1 cellular context compared by ENCODE assay signal in the genomic region with DNA sequence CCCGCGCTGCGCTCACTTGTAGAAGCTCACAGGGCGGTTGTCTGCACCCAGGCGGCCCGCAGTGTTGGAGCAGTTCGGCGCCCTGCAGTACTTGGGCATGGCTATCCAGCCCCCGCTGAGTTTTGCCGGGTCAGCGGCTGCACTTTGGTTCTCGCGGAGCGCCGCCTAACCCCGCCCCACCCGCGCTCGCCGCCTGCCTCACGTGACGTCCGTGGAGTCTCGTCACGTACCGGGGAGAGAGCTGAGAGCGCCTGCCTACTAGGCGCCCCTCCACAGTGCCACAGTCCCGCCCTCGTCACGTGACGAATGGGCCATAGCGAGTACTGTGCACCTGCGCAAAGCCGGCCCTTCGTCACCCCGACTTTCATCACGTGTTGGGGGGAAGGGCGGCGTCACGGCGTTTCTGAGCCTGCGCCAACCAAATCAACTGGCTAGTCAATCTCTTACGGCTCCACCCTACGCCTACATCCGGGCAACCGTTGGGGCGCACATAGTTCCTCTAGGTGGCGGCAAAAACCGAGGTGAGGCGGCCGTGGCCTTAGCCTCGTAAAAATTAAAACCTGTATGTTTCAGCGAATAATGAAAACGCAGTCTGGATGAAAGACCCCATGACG.
TF ChIP-seq lines count a peak whose summit lies in the region.

A gene with protein sequence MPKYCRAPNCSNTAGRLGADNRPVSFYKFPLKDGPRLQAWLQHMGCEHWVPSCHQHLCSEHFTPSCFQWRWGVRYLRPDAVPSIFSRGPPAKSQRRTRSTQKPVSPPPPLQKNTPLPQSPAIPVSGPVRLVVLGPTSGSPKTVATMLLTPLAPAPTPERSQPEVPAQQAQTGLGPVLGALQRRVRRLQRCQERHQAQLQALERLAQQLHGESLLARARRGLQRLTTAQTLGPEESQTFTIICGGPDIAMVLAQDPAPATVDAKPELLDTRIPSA (minus strand): TSS at position 167 of the 614 bp plus-strand sequence. CDS start 68 bp downstream, at position 99.

TF ChIP-seq in K562, 482 proteins besides CTCF, POLR2A, EP300 and RAD21 (continued from another document and continues in another):
- TF ChIP-seq, protein P1, sequence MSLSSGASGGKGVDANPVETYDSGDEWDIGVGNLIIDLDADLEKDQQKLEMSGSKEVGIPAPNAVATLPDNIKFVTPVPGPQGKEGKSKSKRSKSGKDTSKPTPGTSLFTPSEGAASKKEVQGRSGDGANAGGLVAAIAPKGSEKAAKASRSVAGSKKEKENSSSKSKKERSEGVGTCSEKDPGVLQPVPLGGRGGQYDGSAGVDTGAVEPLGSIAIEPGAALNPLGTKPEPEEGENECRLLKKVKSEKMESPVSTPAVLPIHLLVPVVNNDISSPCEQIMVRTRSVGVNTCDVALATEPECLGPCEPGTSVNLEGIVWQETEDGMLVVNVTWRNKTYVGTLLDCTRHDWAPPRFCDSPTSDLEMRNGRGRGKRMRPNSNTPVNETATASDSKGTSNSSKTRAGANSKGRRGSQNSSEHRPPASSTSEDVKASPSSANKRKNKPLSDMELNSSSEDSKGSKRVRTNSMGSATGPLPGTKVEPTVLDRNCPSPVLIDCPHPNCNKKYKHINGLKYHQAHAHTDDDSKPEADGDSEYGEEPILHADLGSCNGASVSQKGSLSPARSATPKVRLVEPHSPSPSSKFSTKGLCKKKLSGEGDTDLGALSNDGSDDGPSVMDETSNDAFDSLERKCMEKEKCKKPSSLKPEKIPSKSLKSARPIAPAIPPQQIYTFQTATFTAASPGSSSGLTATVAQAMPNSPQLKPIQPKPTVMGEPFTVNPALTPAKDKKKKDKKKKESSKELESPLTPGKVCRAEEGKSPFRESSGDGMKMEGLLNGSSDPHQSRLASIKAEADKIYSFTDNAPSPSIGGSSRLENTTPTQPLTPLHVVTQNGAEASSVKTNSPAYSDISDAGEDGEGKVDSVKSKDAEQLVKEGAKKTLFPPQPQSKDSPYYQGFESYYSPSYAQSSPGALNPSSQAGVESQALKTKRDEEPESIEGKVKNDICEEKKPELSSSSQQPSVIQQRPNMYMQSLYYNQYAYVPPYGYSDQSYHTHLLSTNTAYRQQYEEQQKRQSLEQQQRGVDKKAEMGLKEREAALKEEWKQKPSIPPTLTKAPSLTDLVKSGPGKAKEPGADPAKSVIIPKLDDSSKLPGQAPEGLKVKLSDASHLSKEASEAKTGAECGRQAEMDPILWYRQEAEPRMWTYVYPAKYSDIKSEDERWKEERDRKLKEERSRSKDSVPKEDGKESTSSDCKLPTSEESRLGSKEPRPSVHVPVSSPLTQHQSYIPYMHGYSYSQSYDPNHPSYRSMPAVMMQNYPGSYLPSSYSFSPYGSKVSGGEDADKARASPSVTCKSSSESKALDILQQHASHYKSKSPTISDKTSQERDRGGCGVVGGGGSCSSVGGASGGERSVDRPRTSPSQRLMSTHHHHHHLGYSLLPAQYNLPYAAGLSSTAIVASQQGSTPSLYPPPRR (CRISPR knock-in tag; IDR thresholded peaks at IDR 0.05; ENCODE audit: borderline replicate concordance): no peak
- TF ChIP-seq ZBTB12 (CRISPR knock-in tag; IDR thresholded peaks at IDR 0.05) (no peak), ZNF695 (CRISPR knock-in tag; IDR thresholded peaks at IDR 0.05) (no peak), SIX5 (IDR thresholded peaks at IDR 0.05; ENCODE audit: borderline replicate concordance in 1 of 2, insufficient read depth in 1 of 2, low read depth in 1 of 2, low read length in 2 of 2) (no peak), ZNF12 (CRISPR knock-in tag; IDR thresholded peaks at IDR 0.05) (no peak), ZNF140 (CRISPR knock-in tag; IDR thresholded peaks at IDR 0.05) (no peak), MTA3 (IDR thresholded peaks at IDR 0.05; ENCODE audit: borderline replicate concordance) (peak; percentile 94), SNAPC5 (CRISPR knock-in tag; IDR thresholded peaks at IDR 0.05) (no peak), ZNF121 (CRISPR knock-in tag; conservative IDR thresholded peaks at IDR 0.05) (no peak), CEBPZ (IDR thresholded peaks at IDR 0.05; ENCODE audit: borderline replicate concordance, low read depth, low read length) (no peak), TCF7L2 (IDR thresholded peaks at IDR 0.05; ENCODE audit: low read depth, low read length) (no peak), KAT7 (CRISPR knock-in tag; IDR thresholded peaks at IDR 0.05; ENCODE audit: borderline replicate concordance) (no peak; the same call in 1 of the 2 replicates), ZNF395 (CRISPR knock-in tag; IDR thresholded peaks at IDR 0.05) (no peak), ZMIZ1 (IDR thresholded peaks at IDR 0.05; ENCODE audit: low read depth in 2 of 2, low read length in 2 of 2) (no peak), CC2D1A (IDR thresholded peaks at IDR 0.05) (no peak), POLR2B (IDR thresholded peaks at IDR 0.05; ENCODE audit: low read depth, partially characterized antibody) (peak; percentile 35), HNRNPK (IDR thresholded peaks at IDR 0.05; ENCODE audit: low read depth, low read length, poor library complexity, severe bottlenecking) (no peak), GTF2E2 (tag; IDR thresholded peaks at IDR 0.05) (no peak), ASH1L (IDR thresholded peaks at IDR 0.05; ENCODE audit: borderline replicate concordance, low read depth, partially characterized antibody) (no peak), KDM2B (CRISPR knock-in tag; IDR thresholded peaks at IDR 0.05) (0 out of 2 replicates have a peak, but pooled peaks have one; percentile 33), GABPB1 (CRISPR knock-in tag; IDR thresholded peaks at IDR 0.05) (peak; percentile 75)
- TF ChIP-seq, protein P2, sequence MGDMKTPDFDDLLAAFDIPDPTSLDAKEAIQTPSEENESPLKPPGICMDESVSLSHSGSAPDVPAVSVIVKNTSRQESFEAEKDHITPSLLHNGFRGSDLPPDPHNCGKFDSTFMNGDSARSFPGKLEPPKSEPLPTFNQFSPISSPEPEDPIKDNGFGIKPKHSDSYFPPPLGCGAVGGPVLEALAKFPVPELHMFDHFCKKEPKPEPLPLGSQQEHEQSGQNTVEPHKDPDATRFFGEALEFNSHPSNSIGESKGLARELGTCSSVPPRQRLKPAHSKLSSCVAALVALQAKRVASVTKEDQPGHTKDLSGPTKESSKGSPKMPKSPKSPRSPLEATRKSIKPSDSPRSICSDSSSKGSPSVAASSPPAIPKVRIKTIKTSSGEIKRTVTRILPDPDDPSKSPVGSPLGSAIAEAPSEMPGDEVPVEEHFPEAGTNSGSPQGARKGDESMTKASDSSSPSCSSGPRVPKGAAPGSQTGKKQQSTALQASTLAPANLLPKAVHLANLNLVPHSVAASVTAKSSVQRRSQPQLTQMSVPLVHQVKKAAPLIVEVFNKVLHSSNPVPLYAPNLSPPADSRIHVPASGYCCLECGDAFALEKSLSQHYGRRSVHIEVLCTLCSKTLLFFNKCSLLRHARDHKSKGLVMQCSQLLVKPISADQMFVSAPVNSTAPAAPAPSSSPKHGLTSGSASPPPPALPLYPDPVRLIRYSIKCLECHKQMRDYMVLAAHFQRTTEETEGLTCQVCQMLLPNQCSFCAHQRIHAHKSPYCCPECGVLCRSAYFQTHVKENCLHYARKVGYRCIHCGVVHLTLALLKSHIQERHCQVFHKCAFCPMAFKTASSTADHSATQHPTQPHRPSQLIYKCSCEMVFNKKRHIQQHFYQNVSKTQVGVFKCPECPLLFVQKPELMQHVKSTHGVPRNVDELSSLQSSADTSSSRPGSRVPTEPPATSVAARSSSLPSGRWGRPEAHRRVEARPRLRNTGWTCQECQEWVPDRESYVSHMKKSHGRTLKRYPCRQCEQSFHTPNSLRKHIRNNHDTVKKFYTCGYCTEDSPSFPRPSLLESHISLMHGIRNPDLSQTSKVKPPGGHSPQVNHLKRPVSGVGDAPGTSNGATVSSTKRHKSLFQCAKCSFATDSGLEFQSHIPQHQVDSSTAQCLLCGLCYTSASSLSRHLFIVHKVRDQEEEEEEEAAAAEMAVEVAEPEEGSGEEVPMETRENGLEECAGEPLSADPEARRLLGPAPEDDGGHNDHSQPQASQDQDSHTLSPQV (IDR thresholded peaks at IDR 0.05): no peak
- TF ChIP-seq, protein P3, sequence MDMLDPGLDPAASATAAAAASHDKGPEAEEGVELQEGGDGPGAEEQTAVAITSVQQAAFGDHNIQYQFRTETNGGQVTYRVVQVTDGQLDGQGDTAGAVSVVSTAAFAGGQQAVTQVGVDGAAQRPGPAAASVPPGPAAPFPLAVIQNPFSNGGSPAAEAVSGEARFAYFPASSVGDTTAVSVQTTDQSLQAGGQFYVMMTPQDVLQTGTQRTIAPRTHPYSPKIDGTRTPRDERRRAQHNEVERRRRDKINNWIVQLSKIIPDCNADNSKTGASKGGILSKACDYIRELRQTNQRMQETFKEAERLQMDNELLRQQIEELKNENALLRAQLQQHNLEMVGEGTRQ (CRISPR knock-in tag; IDR thresholded peaks at IDR 0.05): peak; percentile 99
- TF ChIP-seq, protein P4, sequence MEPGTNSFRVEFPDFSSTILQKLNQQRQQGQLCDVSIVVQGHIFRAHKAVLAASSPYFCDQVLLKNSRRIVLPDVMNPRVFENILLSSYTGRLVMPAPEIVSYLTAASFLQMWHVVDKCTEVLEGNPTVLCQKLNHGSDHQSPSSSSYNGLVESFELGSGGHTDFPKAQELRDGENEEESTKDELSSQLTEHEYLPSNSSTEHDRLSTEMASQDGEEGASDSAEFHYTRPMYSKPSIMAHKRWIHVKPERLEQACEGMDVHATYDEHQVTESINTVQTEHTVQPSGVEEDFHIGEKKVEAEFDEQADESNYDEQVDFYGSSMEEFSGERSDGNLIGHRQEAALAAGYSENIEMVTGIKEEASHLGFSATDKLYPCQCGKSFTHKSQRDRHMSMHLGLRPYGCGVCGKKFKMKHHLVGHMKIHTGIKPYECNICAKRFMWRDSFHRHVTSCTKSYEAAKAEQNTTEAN (CRISPR knock-in tag; IDR thresholded peaks at IDR 0.05): no peak
- TF ChIP-seq, protein P5, sequence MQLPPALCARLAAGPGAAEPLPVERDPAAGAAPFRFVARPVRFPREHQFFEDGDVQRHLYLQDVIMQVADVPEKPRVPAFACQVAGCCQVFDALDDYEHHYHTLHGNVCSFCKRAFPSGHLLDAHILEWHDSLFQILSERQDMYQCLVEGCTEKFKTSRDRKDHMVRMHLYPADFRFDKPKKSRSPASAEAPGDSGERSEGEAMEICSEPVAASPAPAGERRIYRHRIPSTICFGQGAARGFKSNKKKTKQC (CRISPR knock-in tag; IDR thresholded peaks at IDR 0.05): 0 out of 2 replicates have a peak, but pooled peaks have one; percentile 36
